ENCODE assay signal across 10 cellular contexts in the genomic region with DNA sequence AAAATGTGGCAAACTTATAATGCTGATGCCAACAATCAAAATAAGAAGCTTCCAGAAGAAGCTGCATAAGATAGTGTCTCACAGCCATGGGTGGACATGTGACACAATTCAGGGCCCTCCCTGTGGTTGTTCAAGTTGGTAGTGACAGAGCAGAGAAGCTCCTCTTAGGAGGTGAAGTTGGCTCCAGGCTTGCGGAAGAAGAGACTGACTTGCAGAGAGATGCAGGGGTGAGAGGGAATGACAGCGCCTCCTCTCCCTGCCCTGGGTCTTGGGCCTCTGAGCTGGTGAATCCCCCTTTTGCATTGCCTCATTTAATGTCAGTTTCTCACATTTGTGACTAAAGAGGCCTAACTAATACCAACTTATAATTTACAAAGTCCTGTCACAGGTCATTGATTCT. TPM values are rescaled to one million over a fixed set of nuclear protein-coding genes. Genes with fewer than 3 reads are reported as not detected.
DNase-seq lines count a peak whose midpoint lies in the region; ATAC-seq, FAIRE-seq and TF ChIP-seq lines count a peak whose summit lies in the region.
"Had no signal": no experiment of that assay in that cellular context is flagged by ENCODE, and none has a peak within 500 bp of the region (broad histone marks: within the 10 kb centered on the region; RNA-seq: fewer than 3 reads in every experiment).

No MANE protein-coding gene starts in this region.

- H3K27ac ChIP-seq in ascending aorta (peak overlapping the region; percentile 32 to 43), mucosa of rectum (ENCODE audit: low read depth in 2 of 2, low read length in 2 of 2) (peak overlapping the region; percentile 50 to 77), upper lobe of right lung (peak overlapping the region; percentile 72), small intestine (ENCODE audit: low read depth in 1 of 2, low read length in 1 of 2) (peak overlapping the region in 1 of 2 donors; percentile 86), neural progenitor cell (no peak overlapping the region)

- no peak overlapping the region for H2AFZ ChIP-seq in neural progenitor cell (replicated peaks)

- no peak for DNase-seq in activated naive CD8-positive, alpha-beta T cell treated with anti-CD3 and anti-CD28 coated beads, Interleukin-2, amount 50 U/mL, for 24 hours
- no peak for DNase-seq in activated naive CD8-positive, alpha-beta T cell treated with anti-CD3 and anti-CD28 coated beads for 36 hours
- peak in 1 of 2 donors; percentile 59 for DNase-seq in ascending aorta (ENCODE audit: low spot score in 2 of 2)
- DNase-seq in upper lobe of right lung, result no peak
- DNase-seq in small intestine, result no peak
- DNase-seq in neural progenitor cell (ENCODE audit: low spot score), result no peak
- DNase-seq: activated naive CD4-positive, alpha-beta T cell treated with Interleukin-2 at 50 U/mL for 16 hours; nephron progenitor cell had no signal

- intact Hi-C loops in ascending aorta (cut with DNase I), result loop anchor here (2.0 kb wide), 1 partner anchor 73 kb away; a partner anchor contains a TSS
- intact Hi-C loops in upper lobe of right lung (cut with DNase I), result no loop called here

- peak overlapping the region; percentile 10 for H3K27ac Mint-ChIP-seq in activated naive CD8-positive, alpha-beta T cell treated with anti-CD3 and anti-CD28 coated beads, Interleukin-2, amount 50 U/mL, for 24 hours
- no peak overlapping the region for H3K27ac Mint-ChIP-seq in activated naive CD8-positive, alpha-beta T cell treated with anti-CD3 and anti-CD28 coated beads for 36 hours
- no peak overlapping the region for H3K27ac Mint-ChIP-seq in neural progenitor cell
- H3K27ac Mint-ChIP-seq: nephron progenitor cell had no signal

- H3K4me3 Mint-ChIP-seq in activated naive CD8-positive, alpha-beta T cell treated with anti-CD3 and anti-CD28 coated beads, Interleukin-2, amount 50 U/mL, for 24 hours, result no peak overlapping the region
- H3K4me3 Mint-ChIP-seq in activated naive CD8-positive, alpha-beta T cell treated with anti-CD3 and anti-CD28 coated beads for 36 hours, result no peak overlapping the region
- no peak overlapping the region for H3K4me3 Mint-ChIP-seq in neural progenitor cell
- H3K4me3 Mint-ChIP-seq: nephron progenitor cell had no signal

- no peaks in the 10 kb centered on the region for H3K36me3 Mint-ChIP-seq in activated naive CD8-positive, alpha-beta T cell treated with anti-CD3 and anti-CD28 coated beads, Interleukin-2, amount 50 U/mL, for 24 hours (ENCODE audit: low read depth)
- no peaks in the 10 kb centered on the region for H3K36me3 Mint-ChIP-seq in activated naive CD8-positive, alpha-beta T cell treated with anti-CD3 and anti-CD28 coated beads for 36 hours
- no peaks in the 10 kb centered on the region for H3K36me3 Mint-ChIP-seq in neural progenitor cell

- FAIRE-seq in small intestine (lab: Jason Lieb, UNC), result no peak

- H3K4me3 ChIP-seq in ascending aorta (no peak overlapping the region), mucosa of rectum (ENCODE audit: low read length in 2 of 2) (no peak overlapping the region), upper lobe of right lung (no peak overlapping the region), small intestine (ENCODE audit: low read depth in 1 of 2, low read length in 2 of 2) (no peak overlapping the region), neural progenitor cell (no peak overlapping the region)

- H3K36me3 ChIP-seq in ascending aorta, result no peaks in the 10 kb centered on the region
- no peaks in the 10 kb centered on the region for H3K36me3 ChIP-seq in mucosa of rectum (ENCODE audit: control insufficient read depth in 2 of 2, insufficient read depth in 2 of 2, low read length in 2 of 2)
- H3K36me3 ChIP-seq in upper lobe of right lung, result no peaks in the 10 kb centered on the region
- no peaks in the 10 kb centered on the region for H3K36me3 ChIP-seq in small intestine (ENCODE audit: control insufficient read depth in 2 of 2, insufficient read depth in 2 of 2, low read length in 2 of 2)
- H3K36me3 ChIP-seq in neural progenitor cell, result no peaks in the 10 kb centered on the region

- H3F3A ChIP-seq in neural progenitor cell (ENCODE audit: low read depth), result peaks cover 6% of the 10 kb centered on the region

- 97 to 100% (median 100%) methylated on average over 2 of the region's 2 CpGs for WGBS in small intestine, 3 donors

- H3K4me1 Mint-ChIP-seq in activated naive CD8-positive, alpha-beta T cell treated with anti-CD3 and anti-CD28 coated beads, Interleukin-2, amount 50 U/mL, for 24 hours, result peaks cover 29% of the 10 kb centered on the region
- H3K4me1 Mint-ChIP-seq in activated naive CD8-positive, alpha-beta T cell treated with anti-CD3 and anti-CD28 coated beads for 36 hours, result peaks cover 13% of the 10 kb centered on the region
- H3K4me1 Mint-ChIP-seq in neural progenitor cell, result peaks cover 33% of the 10 kb centered on the region

- H3K27me3 ChIP-seq in ascending aorta, result no peaks in the 10 kb centered on the region
- H3K27me3 ChIP-seq in mucosa of rectum (ENCODE audit: control insufficient read depth in 2 of 2, insufficient read depth in 2 of 2, low read length in 2 of 2), result no peaks in the 10 kb centered on the region
- H3K27me3 ChIP-seq in upper lobe of right lung, result no peaks in the 10 kb centered on the region
- no peaks in the 10 kb centered on the region for H3K27me3 ChIP-seq in small intestine (ENCODE audit: control insufficient read depth in 2 of 2, insufficient read depth in 2 of 2, low read length in 2 of 2)
- H3K27me3 ChIP-seq in neural progenitor cell, result no peaks in the 10 kb centered on the region

- peaks cover 2% of the 10 kb centered on the region for H3K27me3 Mint-ChIP-seq in activated naive CD8-positive, alpha-beta T cell treated with anti-CD3 and anti-CD28 coated beads, Interleukin-2, amount 50 U/mL, for 24 hours
- H3K27me3 Mint-ChIP-seq in activated naive CD8-positive, alpha-beta T cell treated with anti-CD3 and anti-CD28 coated beads for 36 hours, result no peaks in the 10 kb centered on the region
- peaks cover 7% of the 10 kb centered on the region for H3K27me3 Mint-ChIP-seq in neural progenitor cell (ENCODE audit: insufficient read depth, low read depth)

- peaks cover 16 to 24% of the 10 kb centered on the region in 2 donors for H3K4me1 ChIP-seq in ascending aorta
- peaks cover 10 to 20% of the 10 kb centered on the region in 2 donors for H3K4me1 ChIP-seq in mucosa of rectum (ENCODE audit: control insufficient read depth in 2 of 2, insufficient read depth in 2 of 2, low read length in 2 of 2)
- peaks cover 47% of the 10 kb centered on the region for H3K4me1 ChIP-seq in upper lobe of right lung
- peaks cover 0 to 7% of the 10 kb centered on the region in 2 donors for H3K4me1 ChIP-seq in small intestine (ENCODE audit: control insufficient read depth in 2 of 2, insufficient read depth in 1 of 2, low read depth in 1 of 2, low read length in 1 of 2)
- H3K4me1 ChIP-seq in neural progenitor cell, result peaks cover 12% of the 10 kb centered on the region

- no peak for ATAC-seq in activated naive CD8-positive, alpha-beta T cell treated with anti-CD3 and anti-CD28 coated beads, Interleukin-2, amount 50 U/mL, for 24 hours
- ATAC-seq in upper lobe of right lung (no peak), HG03378 (IDR thresholded peaks at IDR 0.05; ENCODE audit: unreplicated experiment) (no peak)

- no peaks in the 10 kb centered on the region for H3K9me3 Mint-ChIP-seq in activated naive CD8-positive, alpha-beta T cell treated with anti-CD3 and anti-CD28 coated beads, Interleukin-2, amount 50 U/mL, for 24 hours
- no peaks in the 10 kb centered on the region for H3K9me3 Mint-ChIP-seq in activated naive CD8-positive, alpha-beta T cell treated with anti-CD3 and anti-CD28 coated beads for 36 hours
- H3K9me3 Mint-ChIP-seq in neural progenitor cell, result no peaks in the 10 kb centered on the region
- H3K9me3 Mint-ChIP-seq: nephron progenitor cell had no signal

- no peak for TF ChIP-seq CTCF in ascending aorta (IDR thresholded peaks at IDR 0.05)
- no peak for TF ChIP-seq CTCF in upper lobe of right lung (IDR thresholded peaks at IDR 0.05)
- TF ChIP-seq CTCF in neural progenitor cell (IDR thresholded peaks at IDR 0.05), result no peak

- H4K20me1 ChIP-seq in neural progenitor cell (ENCODE audit: low read depth), result no peaks in the 10 kb centered on the region

- no peak overlapping the region for H3K9ac ChIP-seq in mucosa of rectum (ENCODE audit: low read depth in 1 of 2, low read length in 2 of 2)
- no peak overlapping the region for H3K9ac ChIP-seq in neural progenitor cell

- no peaks in the 10 kb centered on the region for H3K9me3 ChIP-seq in ascending aorta
- H3K9me3 ChIP-seq in mucosa of rectum (ENCODE audit: control insufficient read depth in 2 of 2, low read length in 2 of 2), result no peaks in the 10 kb centered on the region
- no peaks in the 10 kb centered on the region for H3K9me3 ChIP-seq in upper lobe of right lung
- no peaks in the 10 kb centered on the region for H3K9me3 ChIP-seq in small intestine (ENCODE audit: control insufficient read depth, low read depth)
- H3K9me3 ChIP-seq in neural progenitor cell (ENCODE audit: low read depth), result no peaks in the 10 kb centered on the region

- H3K79me2 ChIP-seq in neural progenitor cell (ENCODE audit: low read depth), result no peaks in the 10 kb centered on the region

- no peak overlapping the region for H3K4me2 ChIP-seq in neural progenitor cell

RNA-seq across cellular contexts. Expression of a gene that starts 23.0 kb away (rescaled TPM):
- total RNA-seq in activated naive CD8-positive, alpha-beta T cell treated with anti-CD3 and anti-CD28 coated beads for 36 hours, result 10 to 100 TPM; 13.4 to 13.7 TPM
- 3,143 TPM for total RNA-seq in ascending aorta
- 191 TPM for total RNA-seq in upper lobe of right lung
- polyA plus RNA-seq in small intestine, result 100 to 1,000 TPM in 1 of 3 donors, 10 to 100 TPM in 2; 17.7 to 246 (median 25.4) TPM
- total RNA-seq in neural progenitor cell (ENCODE audit: low replicate concordance), result 16.1 and 28.7 TPM in 2 replicates

Comparison
In these comparisons a context has a peak if more than half of its experiments do, and no peak if none do; other contexts are left out.
1. RNA of a gene that starts 23.0 kb away (total RNA-seq): 3,143 TPM in ascending aorta (single experiment); 191 TPM in upper lobe of right lung (single experiment), 16.1 to 28.7 TPM in neural progenitor cell and 13.4 to 13.7 TPM in activated naive CD8-positive, alpha-beta T cell treated with anti-CD3 and anti-CD28 coated beads for 36 hours; every median in the first group is over 10 times any median in the second.